8 cellular contexts compared by ENCODE assay signal in the genomic region with DNA sequence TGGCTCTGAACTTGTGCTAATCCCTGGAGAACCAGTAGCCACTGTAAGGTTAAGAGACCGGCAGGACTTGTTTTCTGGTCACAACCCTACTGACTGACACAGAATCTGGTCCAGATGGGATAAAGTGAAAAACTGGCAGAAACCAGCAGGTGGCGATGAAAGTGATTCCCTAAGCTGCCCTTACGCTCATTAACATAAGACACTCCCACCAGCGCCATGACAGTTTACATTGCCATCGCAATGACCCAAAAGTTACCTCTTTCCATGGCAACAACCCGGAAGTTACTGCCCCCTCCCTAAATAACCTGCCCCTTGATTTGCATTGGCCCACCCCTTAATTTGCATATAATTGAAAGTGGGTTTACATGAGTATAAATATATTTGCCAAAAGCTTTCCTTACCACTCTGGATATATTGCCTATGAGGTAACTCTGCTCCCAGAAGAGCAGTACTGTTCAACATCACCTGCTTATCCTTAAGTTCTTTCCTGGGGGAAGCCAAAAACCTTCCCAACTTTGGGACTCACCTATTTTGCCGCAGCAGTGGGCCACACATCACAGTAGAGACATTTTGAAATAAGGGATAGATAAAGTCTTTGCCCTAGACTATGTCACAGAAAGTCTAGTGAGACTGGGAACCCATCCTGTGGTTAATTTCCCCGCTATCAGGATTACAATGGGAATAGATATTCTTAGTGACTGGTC. TPM values are rescaled to one million over a fixed set of nuclear protein-coding genes. Genes with fewer than 3 reads are reported as not detected.
DNase-seq lines count a peak whose midpoint lies in the region; ATAC-seq and TF ChIP-seq lines count a peak whose summit lies in the region.

No MANE protein-coding gene starts in this region.

- peak; percentile 85 for TF ChIP-seq CTCF in 22Rv1 (IDR thresholded peaks at IDR 0.05)
- TF ChIP-seq CTCF in GM12864 (IDR thresholded peaks at IDR 0.05; ENCODE audit: low read depth, low read length, missing control alignments): peak; percentile 58
- peak in 1 of 6 experiments; percentile 14 for TF ChIP-seq CTCF in adrenal gland (IDR thresholded peaks at IDR 0.05)

- WGBS in adrenal gland, 4 donors: 61 to 70% (median 66%) methylated on average over 8 of the region's 8 CpGs

- H3K4me3 ChIP-seq in GM12864 (ENCODE audit: low read depth, low read length) (no peak overlapping the region), adrenal gland (no peak overlapping the region)

- peak; percentile 95 for ATAC-seq in left lobe of liver
- no peak for ATAC-seq in GM21360 (IDR thresholded peaks at IDR 0.05; ENCODE audit: unreplicated experiment)
- ATAC-seq in GM21717 (IDR thresholded peaks at IDR 0.05; ENCODE audit: unreplicated experiment): no peak
- ATAC-seq in HG03135 (IDR thresholded peaks at IDR 0.05; ENCODE audit: unreplicated experiment): no peak

- no peak for TF ChIP-seq POLR2A in adrenal gland (IDR thresholded peaks at IDR 0.05)

- H3K4me1 ChIP-seq in adrenal gland (replicated peaks in 1 of 2): peaks cover 4 to 5% of the 10 kb centered on the region in 2 donors

- DNase-seq in GM12864 (ENCODE audit: low read depth) (peak; percentile 8), NCI-H2029 treated with DMSO at 0.1 percent for 48 hours (lab: John Stamatoyannopoulos, UW) (peak; percentile 52), adrenal gland (peak in 4 of 7 donors; percentile 15 to 72 (median 33)), left lobe of liver (ENCODE audit: low spot score) (peak; percentile 55)

- peak overlapping the region; percentile 22 for H3K27ac ChIP-seq in 22Rv1
- H3K27ac ChIP-seq in adrenal gland: no peak overlapping the region

- intact Hi-C loops in adrenal gland (cut with DNase I): no loop called here

- no peaks in the 10 kb centered on the region for H3K9me3 ChIP-seq in adrenal gland (replicated peaks in 1 of 3)

- H3K27me3 ChIP-seq in adrenal gland: no peaks in the 10 kb centered on the region

- H3K36me3 ChIP-seq in adrenal gland (replicated peaks in 1 of 2): no peaks in the 10 kb centered on the region

RNA-seq across cellular contexts. Expression of a gene that starts 35.8 kb away (rescaled TPM):
- total RNA-seq in adrenal gland (1 to 10 TPM; 1.9 to 6.0 (median 3.9) TPM), left lobe of liver (2.3 TPM)
- polyA plus RNA-seq in adrenal gland: 1 to 10 TPM; 1.1 to 4.3 (median 3.4) TPM
